ENCODE assay signal across 1 cellular context in the genomic region with DNA sequence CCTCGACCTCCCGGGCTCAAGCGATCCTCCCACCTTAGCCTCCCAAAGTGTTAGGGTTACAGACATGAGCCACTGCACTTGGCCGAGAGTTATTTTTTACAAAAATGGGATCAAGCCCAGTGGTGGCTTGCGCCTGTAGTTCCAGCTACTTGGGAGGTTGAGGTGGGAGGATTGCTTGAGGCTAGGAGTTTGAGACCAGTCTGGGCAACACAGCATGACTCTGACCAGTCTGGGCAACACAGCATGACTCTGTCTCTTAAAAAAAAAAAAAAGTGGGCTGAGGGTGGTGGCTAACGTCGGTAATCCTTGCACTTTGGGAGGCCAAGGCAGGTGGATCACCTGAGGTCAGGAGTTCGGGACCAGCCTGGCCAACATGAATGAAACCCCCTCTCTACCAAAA.
A peak's percentile ranks its signal among the peaks of the same experiment; 100 is the strongest.
TF ChIP-seq lines count a peak whose summit lies in the region.

No MANE protein-coding gene starts in this region.

TF ChIP-seq in HEK293, 187 proteins besides CTCF, POLR2A, EP300 and RAD21:
- TF ChIP-seq ZNF121 (tag by site-specific recombination; IDR thresholded peaks at IDR 0.05): peak; percentile 79
